7 cellular contexts compared by ENCODE assay signal in genomic region chr19:51703655-51704515, GRCh38. TPM values are rescaled to one million over a fixed set of nuclear protein-coding genes. Genes with fewer than 3 reads are reported as not detected.
DNase-seq lines count a peak whose midpoint lies in the region; ATAC-seq lines count a peak whose summit lies in the region.

No MANE protein-coding gene starts in this region.

- DNase-seq in NCI-H2227 treated with DMSO at 0.1 percent for 48 hours (lab: John Stamatoyannopoulos, UW) (peak; percentile 84), cerebellum (ENCODE audit: low spot score) (peak; percentile 93), kidney tubule cell (ENCODE audit: low spot score) (peak; percentile 91)
- peak; percentile 95 for DNase-seq in activated CD4-positive, alpha-beta T cell treated with anti-CD3 and anti-CD28 coated beads for 1 hour
- peak; percentile 89 to 95 for DNase-seq in stimulated activated CD4-positive, alpha-beta T cell treated with anti-CD3 and anti-CD28 coated beads, Interleukin-15, amount 100 ng/mL, for 48 hours (ENCODE audit: low read depth in 2 of 2)

- ATAC-seq in GM18499 (IDR thresholded peaks at IDR 0.05; ENCODE audit: insufficient read depth, unreplicated experiment) = peak; percentile 57
- ATAC-seq in HG02943 (IDR thresholded peaks at IDR 0.05; ENCODE audit: low read depth, unreplicated experiment) = peak; percentile 79

RNA-seq across cellular contexts. Expression of gene SPACA6, which starts 10.8 kb away (rescaled TPM):
- total RNA-seq in cerebellum = 3.8 TPM

RNA-seq across cellular contexts. Expression of gene HAS1, which starts 19.9 kb away (rescaled TPM):
- 2.7 TPM for total RNA-seq in cerebellum

RNA-seq across cellular contexts. Expression of gene FPR1, which starts 47.8 kb away (rescaled TPM):
- 3.2 TPM for total RNA-seq in cerebellum

RNA-seq across cellular contexts. Expression of gene FPR2, which starts 57.1 kb away (rescaled TPM):
- 0.27 TPM for total RNA-seq in cerebellum

RNA-seq across cellular contexts. Expression of gene SIGLEC14, which starts 57.3 kb away (rescaled TPM):
- total RNA-seq in cerebellum = 1.6 TPM

Comparison
In these comparisons a context has a peak if more than half of its experiments do, and no peak if none do; other contexts are left out.
1. Peak in every context shown above with its lines: DNase-seq and ATAC-seq.